In genomic region chr17:36535669-36536081, GRCh38 we compare ENCODE assay signal across 1 cellular context.
TF ChIP-seq lines count a peak whose summit lies in the region.

No MANE protein-coding gene starts in this region.

TF ChIP-seq in GM12878, 131 proteins besides CTCF, POLR2A, EP300 and RAD21 (continued from another document):
- TF ChIP-seq BCL3 (IDR thresholded peaks at IDR 0.05; ENCODE audit: borderline replicate concordance, insufficient read depth, low read depth, low read length, poor library complexity, severe bottlenecking), result no peak
- no peak for TF ChIP-seq IRF4 (IDR thresholded peaks at IDR 0.05; ENCODE audit: low read depth, low read length)
- no peak for TF ChIP-seq STAT1 (conservative IDR thresholded peaks at IDR 0.05)
- TF ChIP-seq RCOR1 (conservative IDR thresholded peaks at IDR 0.05; ENCODE audit: low read depth, low read length), result no peak
- TF ChIP-seq PAX8 (IDR thresholded peaks at IDR 0.05), result no peak
- TF ChIP-seq NKRF (conservative IDR thresholded peaks at IDR 0.05), result no peak
- no peak for TF ChIP-seq PAX5 (IDR thresholded peaks at IDR 0.05; ENCODE audit: borderline replicate concordance, low read depth, low read length)
- TF ChIP-seq PKNOX1 (IDR thresholded peaks at IDR 0.05), result no peak
- TF ChIP-seq RFX5 (IDR thresholded peaks at IDR 0.05; ENCODE audit: low read depth, low read length), result no peak
- TF ChIP-seq BACH1 (IDR thresholded peaks at IDR 0.05; ENCODE audit: borderline replicate concordance), result no peak
- TF ChIP-seq KDM1A (IDR thresholded peaks at IDR 0.05; ENCODE audit: borderline replicate concordance), result no peak; the same call in 1 of the 2 replicates
- no peak for TF ChIP-seq ZNF24 (IDR thresholded peaks at IDR 0.05)
- TF ChIP-seq HSF1 (IDR thresholded peaks at IDR 0.05; ENCODE audit: low read depth, low read length), result no peak
- peak; percentile 62 for TF ChIP-seq SKIL (IDR thresholded peaks at IDR 0.05; ENCODE audit: low read depth, poor library complexity, severe bottlenecking)
- TF ChIP-seq JUNB (IDR thresholded peaks at IDR 0.05), result no peak
- no peak for TF ChIP-seq ZBTB33 (IDR thresholded peaks at IDR 0.05)
- no peak for TF ChIP-seq MXI1 (IDR thresholded peaks at IDR 0.05; ENCODE audit: low read depth, low read length)
- TF ChIP-seq YBX1 (IDR thresholded peaks at IDR 0.05), result 0 out of 2 replicates have a peak, but pooled peaks have one; percentile 62
- TF ChIP-seq CHD4 (IDR thresholded peaks at IDR 0.05), result no peak
- TF ChIP-seq SMAD1 (IDR thresholded peaks at IDR 0.05; ENCODE audit: low read depth, partially characterized antibody), result peak; percentile 51
- no peak for TF ChIP-seq ATF3 (IDR thresholded peaks at IDR 0.05; ENCODE audit: borderline replicate concordance, extremely low read depth, low read depth, low read length)
TF ChIP-seq in GM12878: peak in this region for 12.
